2 cellular contexts compared by ENCODE assay signal in the genomic region with DNA sequence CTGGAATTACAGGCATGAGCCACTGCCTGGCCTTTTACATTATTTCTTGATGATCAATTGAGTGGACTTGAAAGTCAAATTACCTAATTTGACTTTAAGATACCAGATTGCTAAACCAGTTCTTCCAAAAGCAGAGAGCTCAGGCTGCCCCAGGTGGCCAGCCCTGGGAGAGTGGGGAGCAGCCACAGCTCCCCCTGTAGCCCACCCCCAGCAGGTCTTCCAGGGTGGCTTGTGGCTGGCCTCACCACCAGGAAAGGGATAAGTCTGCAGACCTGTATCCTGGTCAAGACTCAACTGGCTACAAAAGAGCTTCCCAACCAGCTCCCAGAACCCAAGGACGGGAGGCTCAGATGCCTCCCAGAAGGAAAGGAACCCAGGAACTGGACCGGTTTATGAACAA.
TF ChIP-seq lines count a peak whose summit lies in the region.

No MANE protein-coding gene starts in this region.

TF ChIP-seq in H1, 55 proteins besides CTCF, POLR2A, EP300 and RAD21 (continued from another document):
- TF ChIP-seq, protein P1, sequence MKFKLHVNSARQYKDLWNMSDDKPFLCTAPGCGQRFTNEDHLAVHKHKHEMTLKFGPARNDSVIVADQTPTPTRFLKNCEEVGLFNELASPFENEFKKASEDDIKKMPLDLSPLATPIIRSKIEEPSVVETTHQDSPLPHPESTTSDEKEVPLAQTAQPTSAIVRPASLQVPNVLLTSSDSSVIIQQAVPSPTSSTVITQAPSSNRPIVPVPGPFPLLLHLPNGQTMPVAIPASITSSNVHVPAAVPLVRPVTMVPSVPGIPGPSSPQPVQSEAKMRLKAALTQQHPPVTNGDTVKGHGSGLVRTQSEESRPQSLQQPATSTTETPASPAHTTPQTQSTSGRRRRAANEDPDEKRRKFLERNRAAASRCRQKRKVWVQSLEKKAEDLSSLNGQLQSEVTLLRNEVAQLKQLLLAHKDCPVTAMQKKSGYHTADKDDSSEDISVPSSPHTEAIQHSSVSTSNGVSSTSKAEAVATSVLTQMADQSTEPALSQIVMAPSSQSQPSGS (IDR thresholded peaks at IDR 0.05; ENCODE audit: low read length), result no peak
- TF ChIP-seq GTF2F1 (IDR thresholded peaks at IDR 0.05; ENCODE audit: borderline replicate concordance, low read depth, low read length) (no peak), SP2 (IDR thresholded peaks at IDR 0.05; ENCODE audit: low read length) (no peak), BACH1 (IDR thresholded peaks at IDR 0.05; ENCODE audit: low read length) (no peak), ASH2L (IDR thresholded peaks at IDR 0.05; ENCODE audit: low read length) (no peak), SUZ12 (IDR thresholded peaks at IDR 0.05; ENCODE audit: low read length) (no peak), YY1 (IDR thresholded peaks at IDR 0.05; ENCODE audit: low read depth, low read length) (no peak), SRF (IDR thresholded peaks at IDR 0.05; ENCODE audit: low read depth, low read length) (no peak), TCF12 (IDR thresholded peaks at IDR 0.05; ENCODE audit: low read depth, low read length) (no peak), SP4 (IDR thresholded peaks at IDR 0.05; ENCODE audit: low read length) (no peak), CTBP2 (IDR thresholded peaks at IDR 0.05; ENCODE audit: borderline replicate concordance, insufficient read depth, insufficient read length, low read length) (no peak), POLR2AphosphoS5 (IDR thresholded peaks at IDR 0.05; ENCODE audit: low read depth, low read length) (no peak), RFX5 (IDR thresholded peaks at IDR 0.05; ENCODE audit: borderline replicate concordance, low read depth, low read length) (no peak)
- TF ChIP-seq, protein P2, sequence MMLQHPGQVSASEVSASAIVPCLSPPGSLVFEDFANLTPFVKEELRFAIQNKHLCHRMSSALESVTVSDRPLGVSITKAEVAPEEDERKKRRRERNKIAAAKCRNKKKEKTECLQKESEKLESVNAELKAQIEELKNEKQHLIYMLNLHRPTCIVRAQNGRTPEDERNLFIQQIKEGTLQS (IDR thresholded peaks at IDR 0.05; ENCODE audit: insufficient read depth, low read depth, low read length), result no peak

TF ChIP-seq in neural cell, 6 proteins besides CTCF, POLR2A, EP300 and RAD21 (continued from another document):
- TF ChIP-seq, protein P3, sequence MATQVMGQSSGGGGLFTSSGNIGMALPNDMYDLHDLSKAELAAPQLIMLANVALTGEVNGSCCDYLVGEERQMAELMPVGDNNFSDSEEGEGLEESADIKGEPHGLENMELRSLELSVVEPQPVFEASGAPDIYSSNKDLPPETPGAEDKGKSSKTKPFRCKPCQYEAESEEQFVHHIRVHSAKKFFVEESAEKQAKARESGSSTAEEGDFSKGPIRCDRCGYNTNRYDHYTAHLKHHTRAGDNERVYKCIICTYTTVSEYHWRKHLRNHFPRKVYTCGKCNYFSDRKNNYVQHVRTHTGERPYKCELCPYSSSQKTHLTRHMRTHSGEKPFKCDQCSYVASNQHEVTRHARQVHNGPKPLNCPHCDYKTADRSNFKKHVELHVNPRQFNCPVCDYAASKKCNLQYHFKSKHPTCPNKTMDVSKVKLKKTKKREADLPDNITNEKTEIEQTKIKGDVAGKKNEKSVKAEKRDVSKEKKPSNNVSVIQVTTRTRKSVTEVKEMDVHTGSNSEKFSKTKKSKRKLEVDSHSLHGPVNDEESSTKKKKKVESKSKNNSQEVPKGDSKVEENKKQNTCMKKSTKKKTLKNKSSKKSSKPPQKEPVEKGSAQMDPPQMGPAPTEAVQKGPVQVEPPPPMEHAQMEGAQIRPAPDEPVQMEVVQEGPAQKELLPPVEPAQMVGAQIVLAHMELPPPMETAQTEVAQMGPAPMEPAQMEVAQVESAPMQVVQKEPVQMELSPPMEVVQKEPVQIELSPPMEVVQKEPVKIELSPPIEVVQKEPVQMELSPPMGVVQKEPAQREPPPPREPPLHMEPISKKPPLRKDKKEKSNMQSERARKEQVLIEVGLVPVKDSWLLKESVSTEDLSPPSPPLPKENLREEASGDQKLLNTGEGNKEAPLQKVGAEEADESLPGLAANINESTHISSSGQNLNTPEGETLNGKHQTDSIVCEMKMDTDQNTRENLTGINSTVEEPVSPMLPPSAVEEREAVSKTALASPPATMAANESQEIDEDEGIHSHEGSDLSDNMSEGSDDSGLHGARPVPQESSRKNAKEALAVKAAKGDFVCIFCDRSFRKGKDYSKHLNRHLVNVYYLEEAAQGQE (IDR thresholded peaks at IDR 0.05; ENCODE audit: borderline replicate concordance), result no peak
- no peak for TF ChIP-seq MXI1 (conservative IDR thresholded peaks at IDR 0.05; ENCODE audit: poor library complexity, severe bottlenecking)
